19 cellular contexts compared by ENCODE assay signal in genomic region chr14:38391334-38391733, GRCh38.
DNase-seq lines count a peak whose midpoint lies in the region; ATAC-seq and TF ChIP-seq lines count a peak whose summit lies in the region.
"Had no signal": no experiment of that assay in that cellular context is flagged by ENCODE, and none has a peak within 500 bp of the region (broad histone marks: within the 10 kb centered on the region; RNA-seq: fewer than 3 reads in every experiment).

No MANE protein-coding gene starts in this region.

- ATAC-seq in GM18868 (IDR thresholded peaks at IDR 0.05; ENCODE audit: unreplicated experiment) = peak; percentile 47
- ATAC-seq: gastroesophageal sphincter had no signal

- TF ChIP-seq CTCF in fibroblast of pulmonary artery (IDR thresholded peaks at IDR 0.05; ENCODE audit: low read length, missing control alignments) = no peak

- H3K36me3 ChIP-seq in MG63 = no peaks in the 10 kb centered on the region
- H3K36me3 ChIP-seq: ascending aorta, gastroesophageal sphincter, right atrium auricular region had no signal

- H3K4me3 ChIP-seq in fibroblast of pulmonary artery (replicated peaks; ENCODE audit: low read depth, low read length) = no peak overlapping the region
- H3K4me3 ChIP-seq in MG63 = no peak overlapping the region
- H3K4me3 ChIP-seq: ascending aorta, gastroesophageal sphincter, right atrium auricular region had no signal

- no peaks in the 10 kb centered on the region for H3K27me3 ChIP-seq in MG63
- H3K27me3 ChIP-seq: ascending aorta, right atrium auricular region had no signal

- H3K9me3 ChIP-seq in MG63 = no peaks in the 10 kb centered on the region
- H3K9me3 ChIP-seq: ascending aorta, gastroesophageal sphincter, right atrium auricular region had no signal

- DNase-seq in AG08395 (ENCODE audit: low spot score) (peak; percentile 11), OCI-M1 (lab: John Stamatoyannopoulos, UW) (peak; percentile 29), fibroblast of pulmonary artery (ENCODE audit: low read depth) (peak; percentile 76), DMS 273 treated with DMSO at 0.1 percent for 48 hours (lab: John Stamatoyannopoulos, UW) (no peak), SIG-M5 treated with dmso at 0.1 percent for 504 hours (lab: John Stamatoyannopoulos, UW; ENCODE audit: unreplicated experiment) (no peak), NCI-H526 treated with DMSO at 0.1 percent for 48 hours (lab: John Stamatoyannopoulos, UW) (no peak), MG63 (no peak)
- DNase-seq: activated effector memory CD4-positive, alpha-beta T cell treated with Interleukin-2 at 50 U/mL for 16 hours; Calu3; effector CD8-positive, alpha-beta T cell; NCI-H146; NCI-H510A; stimulated activated CD4-positive, alpha-beta T cell treated with anti-CD3 and anti-CD28 coated beads, Interleukin-2, amount 100 ng/mL, for 48 hours; SW 1271; trophoblast cell had no signal

Comparison
In these comparisons a context has a peak if more than half of its experiments do, and no peak if none do; other contexts are left out.
1. DNase-seq: peak in AG08395 (single experiment), OCI-M1 (single experiment) and fibroblast of pulmonary artery (single experiment); none in DMS 273 treated with DMSO at 0.1 percent for 48 hours (single experiment), SIG-M5 treated with dmso at 0.1 percent for 504 hours (single experiment), NCI-H526 treated with DMSO at 0.1 percent for 48 hours (single experiment) and MG63 (single experiment).